Comparison of ENCODE assay signal across 9 cellular contexts in the genomic region with DNA sequence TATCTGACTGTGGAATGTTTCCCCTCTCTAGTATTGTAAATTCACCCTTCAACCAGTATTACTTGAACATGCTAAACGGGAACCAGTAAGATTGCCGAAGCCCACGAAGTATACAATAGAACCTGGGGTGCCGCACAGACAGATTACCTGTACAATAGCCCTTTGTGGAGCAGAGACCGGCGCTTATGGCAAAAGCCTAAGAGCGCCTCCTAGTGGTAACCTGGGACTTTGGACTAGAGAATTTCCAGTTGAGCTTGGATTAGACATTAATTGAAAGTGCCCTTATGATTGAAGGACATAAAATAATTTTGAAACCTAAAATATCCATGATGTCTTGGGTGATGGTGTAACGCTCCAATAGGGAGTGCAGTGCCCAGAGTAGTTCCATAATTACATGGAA. TPM values are rescaled to one million over a fixed set of nuclear protein-coding genes. Genes with fewer than 3 reads are reported as not detected.
DNase-seq lines count a peak whose midpoint lies in the region; ATAC-seq and TF ChIP-seq lines count a peak whose summit lies in the region.
"Had no signal": no experiment of that assay in that cellular context is flagged by ENCODE, and none has a peak within 500 bp of the region (broad histone marks: within the 10 kb centered on the region; RNA-seq: fewer than 3 reads in every experiment).

No MANE protein-coding gene starts in this region.

- peaks cover 9% of the 10 kb centered on the region for H3K27me3 ChIP-seq in IMR-90 (ENCODE audit: control insufficient read depth, insufficient read depth, low read length)
- no peaks in the 10 kb centered on the region for H3K27me3 ChIP-seq in stomach

- no peak overlapping the region for H4K91ac ChIP-seq in IMR-90 (ENCODE audit: insufficient read depth, low read depth, low read length)

- peak; percentile 71 for TF ChIP-seq RAD21 in IMR-90 (IDR thresholded peaks at IDR 0.05; ENCODE audit: low read length)

- in situ Hi-C loops in IMR-90 (cut with MboI; ENCODE audit: low sequenced_read_pairs), result loop anchor here (10.0 kb wide), 1 partner anchor 190 kb away; the partner anchor contains the start of gene UBA1

- dilution Hi-C loops in IMR-90 (cut with HindIII; ENCODE audit: low sequenced_read_pairs, unreplicated experiment), result no loop called here

- H3K14ac ChIP-seq in IMR-90 (replicated peaks; ENCODE audit: low read depth, low read length), result no peak overlapping the region

- H3K9me3 Mint-ChIP-seq in nephron, result peaks cover 11% of the 10 kb centered on the region
- H3K9me3 Mint-ChIP-seq: IgD-negative memory B cell had no signal

- H3K36me3 ChIP-seq in IMR-90 (ENCODE audit: control insufficient read depth, insufficient read depth, low read length) (no peaks in the 10 kb centered on the region), OCI-LY7 (ENCODE audit: insufficient read depth, low read length) (no peaks in the 10 kb centered on the region), stomach (no peaks in the 10 kb centered on the region)

- H2AK5ac ChIP-seq in IMR-90 (ENCODE audit: low read depth, low read length), result no peak overlapping the region

- H3K4me2 ChIP-seq in IMR-90 (ENCODE audit: low read depth, low read length) (no peak overlapping the region), OCI-LY7 (ENCODE audit: low read length) (peak overlapping the region; percentile 11; the same call in 1 of the 2 replicates)

- H3K79me2 ChIP-seq in OCI-LY7 (ENCODE audit: insufficient read depth, low read depth, low read length), result no peaks in the 10 kb centered on the region

- H4K20me1 ChIP-seq in IMR-90 (ENCODE audit: insufficient read depth, low read length) (no peaks in the 10 kb centered on the region), OCI-LY7 (ENCODE audit: insufficient read depth, low read length) (no peaks in the 10 kb centered on the region)

- DNase-seq in COLO829 (ENCODE audit: low spot score), result peak; percentile 28
- DNase-seq in IMR-90, result peak; percentile 57
- DNase-seq in OCI-LY7 (ENCODE audit: low spot score), result peak; percentile 81
- peak; percentile 62 for DNase-seq in activated T-cell treated with anti-CD3 and anti-CD28 coated beads for 4 hours
- DNase-seq in fibroblast of gingiva (ENCODE audit: low read depth), result peak; percentile 14
- peak; percentile 76 for DNase-seq in stomach

- H3K18ac ChIP-seq in IMR-90 (ENCODE audit: low read depth, low read length), result no peak overlapping the region

- H3K27ac ChIP-seq in IMR-90 (ENCODE audit: insufficient read depth, low read length) (no peak overlapping the region), OCI-LY7 (ENCODE audit: low read depth, low read length, poor library complexity, severe bottlenecking) (no peak overlapping the region), stomach (no peak overlapping the region)

- no peak overlapping the region for H2BK120ac ChIP-seq in IMR-90 (ENCODE audit: low read depth, low read length)

- TF ChIP-seq CTCF in IMR-90 (conservative IDR thresholded peaks at IDR 0.05; ENCODE audit: low read depth, low read length), result peak; percentile 66
- TF ChIP-seq CTCF in OCI-LY7 (conservative IDR thresholded peaks at IDR 0.05; ENCODE audit: low read length), result peak; percentile 88
- TF ChIP-seq CTCF in nephron (IDR thresholded peaks at IDR 0.05; ENCODE audit: unreplicated experiment in 3 of 3), result peak; percentile 65 to 73 (median 67)
- peak in 5 of 7 experiments; percentile 20 to 83 (median 65) for TF ChIP-seq CTCF in stomach (IDR thresholded peaks at IDR 0.05)

- H4K5ac ChIP-seq in IMR-90 (ENCODE audit: low read depth, low read length), result no peak overlapping the region

- H3K9me2 ChIP-seq in OCI-LY7 (ENCODE audit: insufficient read depth, low read length), result no peaks in the 10 kb centered on the region

- H3K79me1 ChIP-seq in IMR-90 (ENCODE audit: low read depth in 1 of 2, low read length in 2 of 2), result no peaks in the 10 kb centered on the region

- no peak for TF ChIP-seq EP300 in stomach (IDR thresholded peaks at IDR 0.05)

- H3K23ac ChIP-seq in IMR-90 (ENCODE audit: low read depth, low read length), result no peak overlapping the region

- H3K4me3 Mint-ChIP-seq in nephron, result no peak overlapping the region
- H3K4me3 Mint-ChIP-seq: IgD-negative memory B cell had no signal

- no peak overlapping the region for H4K8ac ChIP-seq in IMR-90 (ENCODE audit: low read depth in 2 of 2, low read length in 2 of 2)

- no peak overlapping the region for H3K9ac ChIP-seq in IMR-90 (ENCODE audit: low read depth, low read length)

- WGBS in IMR-90 (ENCODE audit: extremely low coverage in 2 of 2, insufficient read length in 1 of 2), 2 experiments, result 7% methylated on average over 3 of the region's 8 CpGs; no CpG with 5 or more reads in 1 of the 2 experiments
- 1 to 7% (median 3%) methylated on average over 8 of the region's 8 CpGs for WGBS in stomach, 5 donors

- H3K4me1 ChIP-seq in IMR-90 (ENCODE audit: control insufficient read depth, insufficient read depth, low read length) (no peaks in the 10 kb centered on the region), OCI-LY7 (ENCODE audit: insufficient read depth, low read length, poor library complexity, severe bottlenecking) (no peaks in the 10 kb centered on the region), stomach (no peaks in the 10 kb centered on the region)

- H3K4me3 ChIP-seq in IMR-90 (ENCODE audit: insufficient read depth, low read depth, low read length), result no peak overlapping the region
- H3K4me3 ChIP-seq in OCI-LY7 (ENCODE audit: low read depth, low read length, poor library complexity, severe bottlenecking), result no peak overlapping the region
- H3K4me3 ChIP-seq in stomach, result no peak overlapping the region

- no peaks in the 10 kb centered on the region for H3K36me3 Mint-ChIP-seq in nephron (ENCODE audit: low read depth)
- H3K36me3 Mint-ChIP-seq: IgD-negative memory B cell had no signal

- H2BK15ac ChIP-seq in IMR-90 (ENCODE audit: low read depth, low read length), result no peak overlapping the region

- H3K27ac Mint-ChIP-seq in nephron, result no peak overlapping the region
- H3K27ac Mint-ChIP-seq: IgD-negative memory B cell had no signal

- no peaks in the 10 kb centered on the region for H3K27me3 Mint-ChIP-seq in nephron (ENCODE audit: low read depth)

- ATAC-seq in IMR-90 (ENCODE audit: low read depth) (no peak), HG03457 (IDR thresholded peaks at IDR 0.05; ENCODE audit: unreplicated experiment) (no peak)

- CTCF ChIA-PET in IMR-90 (lab: Yijun Ruan, JAX) (interaction anchor here (0.6 to 1.1 kb wide), 3 partner anchors 10 to 72 kb away, joined by 3 to 5 read pairs (median 4); no protein-coding TSS in a partner anchor), OCI-LY7 (lab: Charles Lee; ENCODE audit: unreplicated experiment) (no interaction called here)

- no peak overlapping the region for H2AK9ac ChIP-seq in IMR-90 (replicated peaks; ENCODE audit: low read depth, low read length, poor library complexity)

- no peak overlapping the region for H3K4ac ChIP-seq in IMR-90 (ENCODE audit: low read depth, low read length)

- intact Hi-C loops in IMR-90 (cut with micrococcal nuclease) (loop anchor here (1.0 to 10.0 kb wide), 4 partner anchors 140 to 191 kb away; partner anchors contain the start of genes UBA1 and USP11), OCI-LY7 (cut with micrococcal nuclease; ENCODE audit: unreplicated experiment) (loop anchor here (1.0 to 5.0 kb wide), 2 partner anchors 138 to 191 kb away; partner anchors contain the start of gene UBA1), stomach (cut with DNase I; ENCODE audit: low total_unique reads) (loop anchor here (10.0 kb wide), 1 partner anchor 190 kb away; the partner anchor contains the start of gene UBA1)

- H3K56ac ChIP-seq in IMR-90 (ENCODE audit: extremely low read depth, insufficient read depth, low read length), result no peak overlapping the region

- TF ChIP-seq POLR2A in IMR-90 (IDR thresholded peaks at IDR 0.05; ENCODE audit: low read depth, low read length) (no peak), stomach (IDR thresholded peaks at IDR 0.05) (no peak)

- no peaks in the 10 kb centered on the region for H3K9me3 ChIP-seq in IMR-90 (ENCODE audit: control insufficient read depth, insufficient read depth, low read length)
- no peaks in the 10 kb centered on the region for H3K9me3 ChIP-seq in OCI-LY7 (ENCODE audit: low read length)
- no peaks in the 10 kb centered on the region for H3K9me3 ChIP-seq in stomach

- H3K4me1 Mint-ChIP-seq in nephron, result no peaks in the 10 kb centered on the region

- H2BK5ac ChIP-seq in IMR-90 (ENCODE audit: low read depth, low read length, poor library complexity, severe bottlenecking), result no peak overlapping the region

- H3K9me1 ChIP-seq in IMR-90 (ENCODE audit: insufficient read depth, low read length), result no peaks in the 10 kb centered on the region

- no peak overlapping the region for H2BK20ac ChIP-seq in IMR-90 (ENCODE audit: low read depth, low read length)

- POLR2A ChIA-PET in IMR-90 (lab: Charles Lee; ENCODE audit: unreplicated experiment), result interaction anchor here (1.1 kb wide), 1 partner anchor 194 kb away, joined by 3 read pairs; no protein-coding TSS in a partner anchor
- POLR2A ChIA-PET in OCI-LY7 (lab: Charles Lee), result interaction anchor here (0.6 to 1.5 kb wide), 2 partner anchors 147 to 193 kb away, joined by 3 to 5 read pairs; no protein-coding TSS in a partner anchor

- BruUV-seq in IMR-90 (replicated peaks; lab: Mats Ljungman, UMichigan), result no TSS peak
- BruUV-seq in OCI-LY7 (replicated peaks; lab: Mats Ljungman, UMichigan), result no TSS peak

- H2AFZ ChIP-seq in IMR-90 (replicated peaks; ENCODE audit: low read length, poor library complexity) (no peak overlapping the region), OCI-LY7 (ENCODE audit: low read length) (peak overlapping the region; percentile 47; the same call in 1 of the 2 replicates)

TF ChIP-seq in IMR-90, 13 proteins besides CTCF, POLR2A, EP300 and RAD21:
- TF ChIP-seq SMC3 (IDR thresholded peaks at IDR 0.05; ENCODE audit: low read depth, low read length), result peak; percentile 55
- no peak for TF ChIP-seq USF2 (IDR thresholded peaks at IDR 0.05; ENCODE audit: low read depth, low read length)

RNA-seq across cellular contexts. Expression of gene ZNF157, which starts 14.1 kb away (rescaled TPM):
- total RNA-seq in IMR-90 (2012; rRNA removed) (under 0.01 TPM in 1 of 2 replicates, not detected in the other), OCI-LY7 (2022) (1.4 and 1.7 TPM in 2 replicates), stomach (under 1 TPM in 1 of 5 donors, not detected in 4; 0.18 TPM)
- polyA plus RNA-seq in IMR-90 (2012; rRNA removed) (not detected in 2 replicates), stomach (under 1 TPM in 1 of 3 donors, not detected in 2; 0.15 TPM)
- polyA plus RNA-seq in IMR-90 (2012; cell fraction: cytosol; rRNA removed), result not detected in 2 replicates
- not detected in 2 replicates for polyA plus RNA-seq in IMR-90 (2012; cell fraction: nucleus; rRNA removed; ENCODE audit: low replicate concordance)
- 0.62 and 1.0 TPM in 2 replicates for total RNA-seq in OCI-LY7 (2014; rRNA removed; shearing (Covaris generic))

Comparison
In these comparisons a context has a peak if more than half of its experiments do, and no peak if none do; other contexts are left out.
1. DNase-seq: peak in every context shown above with its lines; median percentile 81 in OCI-LY7; 76 in stomach; 62 in activated T-cell treated with anti-CD3 and anti-CD28 coated beads for 4 hours; 57 in IMR-90; 28 in COLO829; 14 in fibroblast of gingiva.